ENCODE assay signal across 30 cellular contexts in the genomic region with DNA sequence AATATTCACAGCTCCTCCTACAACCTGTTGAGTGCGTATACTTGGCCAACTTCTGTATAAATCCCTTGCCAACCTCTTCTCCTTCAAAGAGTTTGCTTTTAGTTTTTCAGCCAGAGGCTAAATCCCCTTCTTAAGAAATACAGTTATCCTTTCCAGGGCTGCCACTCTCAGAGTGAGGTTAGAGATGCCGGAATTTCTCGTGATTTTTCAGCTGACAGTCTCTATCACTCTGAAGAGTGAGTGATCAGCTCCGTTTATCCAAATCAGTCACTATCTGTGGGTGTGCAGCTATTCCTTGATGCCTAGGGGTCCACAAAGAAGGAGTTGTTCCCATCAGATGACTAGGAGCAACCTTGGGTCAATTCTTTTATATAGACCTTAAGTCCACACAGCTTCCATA.
"Had no signal": no experiment of that assay in that cellular context is flagged by ENCODE, and none has a peak within 500 bp of the region (broad histone marks: within the 10 kb centered on the region; RNA-seq: fewer than 3 reads in every experiment).

No MANE protein-coding gene starts in this region.

- H3K27me3 ChIP-seq: adrenal gland, body of pancreas, brain microvascular endothelial cell, breast epithelium had no signal

- H3K4me3 ChIP-seq: adrenal gland, body of pancreas, breast epithelium had no signal

- H3K27ac ChIP-seq: adrenal gland, body of pancreas, brain microvascular endothelial cell, breast epithelium, VCaP had no signal

- H3K36me3 ChIP-seq: adrenal gland, brain microvascular endothelial cell, breast epithelium had no signal

- H3K9me3 ChIP-seq: adrenal gland, body of pancreas, breast epithelium had no signal

- H3K4me1 ChIP-seq: adrenal gland, body of pancreas, breast epithelium had no signal

- DNase-seq: activated B cell treated with CpG ODN at 0.5 μM for 24 hours; activated CD4-positive, alpha-beta memory T cell treated with anti-CD3 and anti-CD28 coated beads for 36 hours; activated CD4-positive, alpha-beta T cell treated with anti-CD3 and anti-CD28 coated beads for 4 hours; activated CD4-positive, alpha-beta T cell treated with anti-CD3 and anti-CD28 coated beads, Interleukin-2, amount 10 ng/mL, durations not matched to agents 24 days and 14 days; activated CD4-positive, alpha-beta T cell treated with anti-CD3 and anti-CD28 coated beads, Interleukin-2, amount 50 U/mL, for 1 hour; activated CD4-positive, alpha-beta T cell treated with anti-CD3 and anti-CD28 coated beads, Interleukin-2, amount 50 U/mL, for 4 hours; activated CD4-positive, CD25-positive, alpha-beta regulatory T cell treated with anti-CD3 and anti-CD28 coated beads, Interleukin-2, amount 50 U/mL, for 72 hours; activated CD8-positive, alpha-beta memory T cell treated with anti-CD3 and anti-CD28 coated beads, Interleukin-2, amount 50 U/mL, for 4 hours; activated CD8-positive, alpha-beta T cell treated with anti-CD3 and anti-CD28 coated beads for 36 hours; activated effector memory CD4-positive, alpha-beta T cell treated with anti-CD3 and anti-CD28 coated beads, Interleukin-2, amount 50 U/mL, for 16 hours; activated gamma-delta T cell treated with Interleukin-2 at 50 U/mL for 16 hours; activated naive CD4-positive, alpha-beta T cell; activated naive CD4-positive, alpha-beta T cell treated with anti-CD3 and anti-CD28 coated beads for 36 hours; activated naive CD4-positive, alpha-beta T cell treated with anti-CD3 and anti-CD28 coated beads, Interleukin-2, amount 50 U/mL, for 16 hours; activated naive CD8-positive, alpha-beta T cell treated with anti-CD3 and anti-CD28 coated beads for 36 hours; activated T-cell treated with anti-CD3 and anti-CD28 coated beads for 4 hours; activated T-cell treated with anti-CD3 and anti-CD28 coated beads, Interleukin-2, amount 50 U/mL, for 1 hour; activated T-cell treated with anti-CD3 and anti-CD28 coated beads, Interleukin-2, amount 50 U/mL, for 4 hours; activated T-cell treated with anti-CD3 and anti-CD28 coated beads, Interleukin-2, amount 50 U/mL, for 72 hours; adrenal gland; amniotic stem cell; aorta; body of pancreas; brain microvascular endothelial cell; central memory CD4-positive, alpha-beta T cell; T-helper 1 cell; T-helper 2 cell; T-helper 9 cell had no signal
